Comparison of ENCODE assay signal across 18 cellular contexts in the genomic region with DNA sequence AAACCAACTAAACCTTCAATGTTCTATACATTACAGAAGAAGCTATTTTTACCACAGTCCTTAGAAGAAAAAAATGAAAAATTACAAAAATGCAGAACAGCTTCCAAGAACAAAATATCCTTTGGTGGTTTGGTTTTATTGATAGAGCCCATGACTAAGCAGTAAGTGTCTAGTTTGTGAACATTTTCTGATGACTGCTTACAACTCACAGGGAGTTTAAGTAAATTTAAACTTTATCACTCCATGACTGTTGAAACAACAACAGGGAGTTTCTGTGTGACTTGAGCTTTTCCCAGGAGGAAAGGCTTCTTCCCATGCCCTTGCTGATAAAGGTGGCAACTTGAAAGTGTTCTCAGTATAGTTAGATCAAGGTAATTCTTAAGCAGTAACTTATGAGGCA. TPM values are rescaled to one million over a fixed set of nuclear protein-coding genes. Genes with fewer than 3 reads are reported as not detected.
A peak's percentile ranks its signal among the peaks of the same experiment; 100 is the strongest.
DNase-seq lines count a peak whose midpoint lies in the region; ATAC-seq and TF ChIP-seq lines count a peak whose summit lies in the region.
"Had no signal": no experiment of that assay in that cellular context is flagged by ENCODE, and none has a peak within 500 bp of the region (broad histone marks: within the 10 kb centered on the region; RNA-seq: fewer than 3 reads in every experiment).

No MANE protein-coding gene starts in this region.

- peak; percentile 89 for ATAC-seq in PC-3
- ATAC-seq in mucosa of descending colon: peak; percentile 49
- ATAC-seq: activated T-helper 17 cell treated with anti-CD3 and anti-CD28 coated beads, Interleukin-2, amount 50 U/mL, for 72 hours; T-cell had no signal

- H4K20me1 ChIP-seq in PC-3 (ENCODE audit: low read length): no peaks in the 10 kb centered on the region
- no peaks in the 10 kb centered on the region for H4K20me1 ChIP-seq in MM.1S (ENCODE audit: insufficient read depth, low read length)

- H3K9ac ChIP-seq in PC-3 (ENCODE audit: low read length) (peak overlapping the region; percentile 77), MM.1S (ENCODE audit: low read length) (no peak overlapping the region)

- H3K9me3 ChIP-seq in PC-3 (ENCODE audit: low read length) (no peaks in the 10 kb centered on the region), mucosa of descending colon (no peaks in the 10 kb centered on the region), MM.1S (replicated peaks; ENCODE audit: insufficient read depth, low read length) (no peaks in the 10 kb centered on the region)

- no peak overlapping the region for H3K4me3 ChIP-seq in BJ (ENCODE audit: low read depth, low read length)
- H3K4me3 ChIP-seq in PC-3 (ENCODE audit: low read length): no peak overlapping the region
- no peak overlapping the region for H3K4me3 ChIP-seq in mucosa of descending colon
- no peak overlapping the region for H3K4me3 ChIP-seq in MM.1S (ENCODE audit: low read length)

- TF ChIP-seq CTCF in BJ (IDR thresholded peaks at IDR 0.05; ENCODE audit: insufficient read depth, low read depth, low read length): no peak
- no peak for TF ChIP-seq CTCF in PC-3 (conservative IDR thresholded peaks at IDR 0.05; ENCODE audit: low read depth, low read length)
- TF ChIP-seq CTCF in mucosa of descending colon (IDR thresholded peaks at IDR 0.05): no peak
- TF ChIP-seq CTCF in MM.1S (IDR thresholded peaks at IDR 0.05; ENCODE audit: low read length): no peak

- H3K9me2 ChIP-seq in PC-3 (replicated peaks; ENCODE audit: low read length) (no peaks in the 10 kb centered on the region), MM.1S (replicated peaks; ENCODE audit: insufficient read depth, low read length) (no peaks in the 10 kb centered on the region)

- H3K27ac ChIP-seq in PC-3 (ENCODE audit: low read length) (peak overlapping the region; percentile 94), MM.1S (ENCODE audit: low read length) (no peak overlapping the region)
- H3K27ac ChIP-seq: C4-2B had no signal

- POLR2A ChIA-PET in BJ (lab: Charles Lee): interaction anchor here (0.8 kb wide), 1 partner anchor 60 kb away, joined by 4 read pairs; the partner anchor contains the start of gene CXCL3
- POLR2A ChIA-PET in PC-3 (lab: Charles Lee; ENCODE audit: unreplicated experiment): interaction anchor here (0.6 to 0.7 kb wide), 6 partner anchors 18 to 154 kb away, joined by 3 to 8 read pairs (median 4); no protein-coding TSS in a partner anchor

- BruUV-seq in PC-3 (replicated peaks; lab: Mats Ljungman, UMichigan): no TSS peak

- intact Hi-C loops in PC-3 (cut with micrococcal nuclease): loop anchor here (1.0 kb wide), 1 partner anchor 136 kb away; no protein-coding TSS in a partner anchor
- intact Hi-C loops in mucosa of descending colon (cut with DNase I, micrococcal nuclease): no loop called here

- H3K27me3 ChIP-seq in BJ (ENCODE audit: control insufficient read depth, insufficient read depth, low read length) (no peaks in the 10 kb centered on the region), PC-3 (ENCODE audit: low read length) (no peaks in the 10 kb centered on the region), MM.1S (replicated peaks; ENCODE audit: insufficient read depth, low read length) (no peaks in the 10 kb centered on the region)

- H3K4me1 ChIP-seq in PC-3 (ENCODE audit: insufficient read depth, low read length) (peaks cover 31% of the 10 kb centered on the region), mucosa of descending colon (ENCODE audit: low read depth) (no peaks in the 10 kb centered on the region), MM.1S (ENCODE audit: low read length) (no peaks in the 10 kb centered on the region)

- CTCF ChIA-PET in BJ (lab: Yijun Ruan, JAX): no interaction called here
- CTCF ChIA-PET in PC-3 (lab: Charles Lee): no interaction called here

- H3K79me2 ChIP-seq in PC-3 (ENCODE audit: low read length) (no peaks in the 10 kb centered on the region), MM.1S (ENCODE audit: low read length) (no peaks in the 10 kb centered on the region)

- H3K4me2 ChIP-seq in PC-3 (ENCODE audit: low read length): peak overlapping the region; percentile 40
- H3K4me2 ChIP-seq in MM.1S (ENCODE audit: low read depth, low read length): no peak overlapping the region

- H3F3A ChIP-seq in PC-3 (ENCODE audit: low read length, unreplicated experiment) (no peaks in the 10 kb centered on the region), MM.1S (ENCODE audit: insufficient read depth, low read length) (no peaks in the 10 kb centered on the region)

- H3K36me3 ChIP-seq in BJ (ENCODE audit: control insufficient read depth, insufficient read depth, low read length): no peaks in the 10 kb centered on the region
- H3K36me3 ChIP-seq in PC-3 (ENCODE audit: low read depth, low read length): no peaks in the 10 kb centered on the region
- H3K36me3 ChIP-seq in mucosa of descending colon (ENCODE audit: low read depth): no peaks in the 10 kb centered on the region
- no peaks in the 10 kb centered on the region for H3K36me3 ChIP-seq in MM.1S (replicated peaks; ENCODE audit: insufficient read depth, low read length)

- peak; percentile 64 for DNase-seq in BJ (ENCODE audit: low read depth)
- peak; percentile 94 for DNase-seq in PC-3
- DNase-seq in dedifferentiated amniotic fluid mesenchymal stem cell (ENCODE audit: extremely low spot score): peak; percentile 74
- no peak for DNase-seq in mucosa of descending colon
- DNase-seq in T-helper 2 cell: no peak
- DNase-seq in MM.1S: no peak
- no peak for DNase-seq in NAMALWA (ENCODE audit: low spot score)
- no peak for DNase-seq in activated CD4-positive, alpha-beta T cell treated with anti-CD3 and anti-CD28 coated beads, Interleukin-2, amount 50 U/mL, for 48 hours
- DNase-seq: activated CD4-positive, alpha-beta T cell treated with anti-CD3 and anti-CD28 coated beads for 48 hours; kidney; naive B cell; NCI-H1930; retina; T-cell had no signal

- H2AFZ ChIP-seq in PC-3 (ENCODE audit: low read length) (peak overlapping the region; percentile 35; the same call in 1 of the 2 replicates), MM.1S (ENCODE audit: low read length) (no peak overlapping the region)

RNA-seq across cellular contexts. Expression of gene PF4, which starts 2.9 kb away (rescaled TPM):
- polyA plus RNA-seq in BJ (2011; rRNA removed): not detected in 2 replicates
- polyA minus RNA-seq in BJ (2011; rRNA and poly(A)+ RNA removed): not detected in 2 replicates
- total RNA-seq in PC-3 (2014; rRNA removed) (0.58 and 0.63 TPM in 2 replicates), mucosa of descending colon (1 to 10 TPM in 1 of 3 donors, under 1 TPM in 1, not detected in 1; 0.52 to 8.1 TPM)
- total RNA-seq: activated T-helper 17 cell treated with anti-CD3 and anti-CD28 coated beads, Interleukin-2, amount 50 U/mL, for 72 hours; G401; kidney had no signal
- polyA plus RNA-seq: esophagus had no signal

RNA-seq across cellular contexts. Expression of gene PPBP, which starts 9.1 kb away (rescaled TPM):
- not detected in 2 replicates for polyA plus RNA-seq in BJ (2011; rRNA removed)
- polyA minus RNA-seq in BJ (2011; rRNA and poly(A)+ RNA removed): not detected in 2 replicates
- total RNA-seq in PC-3 (2014; rRNA removed) (not detected in 2 replicates), mucosa of descending colon (not detected)
- total RNA-seq: activated T-helper 17 cell treated with anti-CD3 and anti-CD28 coated beads, Interleukin-2, amount 50 U/mL, for 72 hours; G401; kidney had no signal

RNA-seq across cellular contexts. Expression of gene CXCL5, which starts 19.6 kb away (rescaled TPM):
- 0.18 and 0.23 TPM in 2 replicates for polyA plus RNA-seq in BJ (2011; rRNA removed)
- not detected in 2 replicates for polyA minus RNA-seq in BJ (2011; rRNA and poly(A)+ RNA removed)
- 0.55 and 1.0 TPM in 2 replicates for total RNA-seq in PC-3 (2014; rRNA removed)
- total RNA-seq in mucosa of descending colon: under 1 TPM in 1 of 3 donors, not detected in 2; 0.14 TPM
- total RNA-seq: activated T-helper 17 cell treated with anti-CD3 and anti-CD28 coated beads, Interleukin-2, amount 50 U/mL, for 72 hours; G401 had no signal

RNA-seq across cellular contexts. Expression of gene CXCL3, which starts 59.6 kb away (rescaled TPM):
- 0.18 and 0.47 TPM in 2 replicates for polyA plus RNA-seq in BJ (2011; rRNA removed)
- polyA minus RNA-seq in BJ (2011; rRNA and poly(A)+ RNA removed): 0.14 and 0.62 TPM in 2 replicates
- total RNA-seq in PC-3 (2014; rRNA removed): 25.1 and 28.9 TPM in 2 replicates
- total RNA-seq in mucosa of descending colon: 10 to 100 TPM in 1 of 3 donors, 1 to 10 TPM in 2; 2.7 to 30.8 (median 3.9) TPM
- total RNA-seq: activated T-helper 17 cell treated with anti-CD3 and anti-CD28 coated beads, Interleukin-2, amount 50 U/mL, for 72 hours; G401 had no signal

Comparison
In these comparisons a context has a peak if more than half of its experiments do, and no peak if none do; other contexts are left out.
1. DNase-seq: peak in BJ (single experiment), PC-3 (single experiment) and dedifferentiated amniotic fluid mesenchymal stem cell (single experiment); none in mucosa of descending colon (0 of 3), T-helper 2 cell (0 of 5), MM.1S (single experiment), NAMALWA (single experiment) and activated CD4-positive, alpha-beta T cell treated with anti-CD3 and anti-CD28 coated beads, Interleukin-2, amount 50 U/mL, for 48 hours (0 of 2).